8 cellular contexts compared by ENCODE assay signal in the genomic region with DNA sequence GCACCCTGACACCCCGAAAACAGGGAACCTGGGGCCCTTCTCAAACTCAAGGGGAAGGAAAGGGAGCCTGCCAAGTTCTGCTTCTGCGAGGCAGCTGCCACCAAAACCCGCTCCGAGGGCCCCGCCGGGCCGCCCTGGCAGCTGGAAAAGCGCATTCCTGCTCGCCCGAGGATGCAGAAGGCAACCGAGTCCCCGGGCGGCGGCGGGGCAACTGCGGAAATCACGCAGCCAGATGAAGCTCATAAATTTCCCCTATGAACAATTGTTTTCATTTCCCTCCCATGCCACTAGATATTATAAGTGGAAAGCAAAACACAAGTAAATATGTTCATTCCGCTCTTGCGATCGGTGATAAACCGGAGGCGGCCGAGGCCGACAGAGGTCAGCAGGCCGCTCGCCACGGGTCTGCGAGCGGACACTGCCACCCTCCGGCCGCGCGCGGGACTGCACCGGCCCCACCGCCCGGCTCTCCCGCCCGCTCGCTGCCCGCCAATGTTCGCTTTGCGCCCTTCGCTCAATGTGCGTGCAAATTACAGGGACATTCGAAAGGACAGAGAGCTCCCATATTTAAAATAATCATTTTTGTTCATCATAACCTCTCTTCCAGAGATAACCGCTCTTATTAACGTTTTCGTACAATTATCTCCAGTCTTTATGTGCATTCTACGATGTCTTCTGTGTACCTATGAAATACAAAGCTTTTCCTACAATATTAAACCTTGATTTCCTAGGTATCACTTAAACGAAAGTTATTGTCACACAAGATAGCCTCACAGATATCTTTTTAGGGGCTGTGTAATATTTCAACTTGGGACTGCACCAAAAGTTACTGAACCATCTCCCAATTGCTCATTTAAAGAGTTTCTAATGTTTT.
A peak's percentile ranks its signal among the peaks of the same experiment; 100 is the strongest.
DNase-seq lines count a peak whose midpoint lies in the region; ATAC-seq and TF ChIP-seq lines count a peak whose summit lies in the region.

No MANE protein-coding gene starts in this region.

- H4K8ac ChIP-seq in mesenchymal stem cell (ENCODE audit: low read length), result no peak overlapping the region

- H3K4me1 ChIP-seq in mesenchymal stem cell (ENCODE audit: control insufficient read depth, insufficient read depth, low read depth, low read length), result peaks cover 6% of the 10 kb centered on the region

- no peak overlapping the region for H2BK120ac ChIP-seq in mesenchymal stem cell (ENCODE audit: low read depth, low read length)

- no peak overlapping the region for H3K23ac ChIP-seq in mesenchymal stem cell (ENCODE audit: low read length in 2 of 2)

- no peak overlapping the region for H3K4ac ChIP-seq in mesenchymal stem cell (ENCODE audit: low read depth in 1 of 2, low read length in 2 of 2)

- WGBS in mesenchymal stem cell, result 5% methylated on average over 44 of the region's 51 CpGs

- H3K36me3 ChIP-seq in mesenchymal stem cell (ENCODE audit: control insufficient read depth in 1 of 2, insufficient read depth in 2 of 2, low read depth in 1 of 2, low read length in 2 of 2), result no peaks in the 10 kb centered on the region

- no peak overlapping the region for H2AK5ac ChIP-seq in mesenchymal stem cell (ENCODE audit: low read length, severe bottlenecking)

- H3K4me2 ChIP-seq in mesenchymal stem cell (ENCODE audit: low read length, poor library complexity, severe bottlenecking), result peak overlapping the region; percentile 74

- DNase-seq in CD1c-positive myeloid dendritic cell (ENCODE audit: extremely low spot score), result peak; percentile 67
- DNase-seq in NB4 (ENCODE audit: low read depth), result peak; percentile 48
- DNase-seq in activated CD4-positive, alpha-beta T cell treated with anti-CD3 and anti-CD28 coated beads, Interleukin-2, amount 50 U/mL, for 24 hours (ENCODE audit: low read depth in 1 of 2, low spot score in 1 of 2), result peak; percentile 22 to 42
- DNase-seq in effector CD4-positive, alpha-beta T cell, result peak; percentile 35
- peak; percentile 35 for DNase-seq in mesenchymal stem cell
- peak; percentile 50 for DNase-seq in stimulated activated CD8-positive, alpha-beta memory T cell treated with anti-CD3 and anti-CD28 coated beads, Interleukin-15, amount 100 ng/mL, for 24 hours (ENCODE audit: low read depth)

- H3K79me1 ChIP-seq in mesenchymal stem cell (replicated peaks; ENCODE audit: low read length, poor library complexity, severe bottlenecking), result no peaks in the 10 kb centered on the region

- peak; percentile 72 for TF ChIP-seq CTCF in NB4 (IDR thresholded peaks at IDR 0.05; ENCODE audit: low read depth, low read length)

- H2BK12ac ChIP-seq in mesenchymal stem cell (ENCODE audit: low read length in 2 of 2), result no peak overlapping the region

- H2BK15ac ChIP-seq in mesenchymal stem cell (ENCODE audit: low read depth, poor library complexity, severe bottlenecking), result no peak overlapping the region

- H2BK5ac ChIP-seq in mesenchymal stem cell (ENCODE audit: low read depth, low read length, poor library complexity, severe bottlenecking), result no peak overlapping the region

- no peak for TF ChIP-seq POLR2A in NB4 (IDR thresholded peaks at IDR 0.05; ENCODE audit: extremely low read depth, insufficient read length)

- no peak overlapping the region for H4K91ac ChIP-seq in mesenchymal stem cell (ENCODE audit: low read length)

- H3K9ac ChIP-seq in mesenchymal stem cell (ENCODE audit: low read length), result peak overlapping the region; percentile 38

- H3K9me3 ChIP-seq in mesenchymal stem cell (ENCODE audit: control insufficient read depth, low read length), result no peaks in the 10 kb centered on the region

- ATAC-seq in GM19351 (IDR thresholded peaks at IDR 0.05; ENCODE audit: unreplicated experiment), result peak; percentile 75
- no peak for ATAC-seq in HG03139 (IDR thresholded peaks at IDR 0.05; ENCODE audit: unreplicated experiment)

- no peak overlapping the region for H2AFZ ChIP-seq in mesenchymal stem cell (ENCODE audit: low read depth, low read length)

- peaks cover 19 to 66% of the 10 kb centered on the region in 2 experiments for H3K27me3 ChIP-seq in mesenchymal stem cell (ENCODE audit: control insufficient read depth in 1 of 2, insufficient read depth in 1 of 2, low read length in 2 of 2)

- no peak overlapping the region for H3K14ac ChIP-seq in mesenchymal stem cell (ENCODE audit: low read length in 2 of 2)

- H3K27ac ChIP-seq in mesenchymal stem cell (ENCODE audit: low read length, poor library complexity, severe bottlenecking), result no peak overlapping the region

- no peak overlapping the region for H3K18ac ChIP-seq in mesenchymal stem cell (ENCODE audit: low read depth in 1 of 2, low read length in 2 of 2)

- H3K4me3 ChIP-seq in NB4 (ENCODE audit: low read depth, low read length) (no peak overlapping the region), mesenchymal stem cell (ENCODE audit: insufficient read depth in 1 of 2, low read depth in 1 of 2, low read length in 2 of 2) (peak overlapping the region; percentile 35 to 49)
